ENCODE assay signal across 16 cellular contexts in genomic region chr9:93672622-93673270, GRCh38.
DNase-seq lines count a peak whose midpoint lies in the region; ATAC-seq, FAIRE-seq and TF ChIP-seq lines count a peak whose summit lies in the region.
"Had no signal": no experiment of that assay in that cellular context is flagged by ENCODE, and none has a peak within 500 bp of the region (broad histone marks: within the 10 kb centered on the region; RNA-seq: fewer than 3 reads in every experiment).

No MANE protein-coding gene starts in this region.

- TF ChIP-seq EP300 in stomach (IDR thresholded peaks at IDR 0.05), result no peak

- H3K36me3 ChIP-seq in stomach, result peaks cover 41 to 76% (median 60%) of the 10 kb centered on the region in 4 donors

- no peaks in the 10 kb centered on the region for H3K9me3 ChIP-seq in stomach
- H3K9me3 ChIP-seq: right atrium auricular region had no signal

- H3K4me1 ChIP-seq in stomach, result peaks cover 0 to 15% (median 5%) of the 10 kb centered on the region in 4 donors
- H3K4me1 ChIP-seq: right atrium auricular region had no signal

- no peaks in the 10 kb centered on the region for H3K27me3 ChIP-seq in dorsolateral prefrontal cortex
- no peaks in the 10 kb centered on the region for H3K27me3 ChIP-seq in stomach
- H3K27me3 ChIP-seq: right atrium auricular region had no signal

- 88 to 96% (median 93%) methylated on average over 7 of the region's 7 CpGs for WGBS in stomach, 5 donors

- DNase-seq in Right ventricle myocardium inferior (ENCODE audit: missing footprints) (peak; percentile 16), left cardiac atrium (no peak), HTR-8/SVneo (ENCODE audit: insufficient read length, low spot score) (no peak), dorsolateral prefrontal cortex (peak in 6 of 10 donors; percentile 1 to 15 (median 8)), stomach (peak; percentile 14), DMS79 (lab: John Stamatoyannopoulos, UW) (no peak), GM10266 (ENCODE audit: extremely low spot score) (no peak), putamen (ENCODE audit: low spot score) (no peak)
- DNase-seq: activated CD4-positive, alpha-beta T cell treated with anti-CD3 and anti-CD28 coated beads, Interleukin-2, amount 10 ng/mL, durations not matched to agents 7 days and 5 days; activated T-cell treated with anti-CD3 and anti-CD28 coated beads, Interleukin-2, amount 50 U/mL, for 72 hours; central memory CD4-positive, alpha-beta T cell; GOT3; IMR-90; midbrain; T-helper 9 cell had no signal

- peak overlapping the region in 1 of 59 donors; percentile 14 for H3K27ac ChIP-seq in dorsolateral prefrontal cortex
- H3K27ac ChIP-seq in stomach, result no peak overlapping the region
- H3K27ac ChIP-seq: right atrium auricular region had no signal

- TF ChIP-seq POLR2A in stomach (IDR thresholded peaks at IDR 0.05), result no peak

- intact Hi-C loops in Right ventricle myocardium inferior (cut with DNase I) (no loop called here), left cardiac atrium (cut with DNase I) (no loop called here), dorsolateral prefrontal cortex (cut with DNase I) (no loop called here), stomach (cut with DNase I; ENCODE audit: low total_unique reads) (no loop called here)

- peak; percentile 71 for FAIRE-seq in HTR-8/SVneo (lab: Jason Lieb, UNC)

- ATAC-seq in Right ventricle myocardium inferior (no peak), left cardiac atrium (no peak)

- H3K4me3 ChIP-seq in dorsolateral prefrontal cortex, result no peak overlapping the region
- no peak overlapping the region for H3K4me3 ChIP-seq in stomach
- H3K4me3 ChIP-seq: right atrium auricular region had no signal

- no peak for TF ChIP-seq CTCF in dorsolateral prefrontal cortex (IDR thresholded peaks at IDR 0.05 in 54 of 56, conservative IDR thresholded peaks at IDR 0.05 in 2 of 56; ENCODE audit: low read depth in 1 of 56, partially characterized antibody in 56 of 56)
- no peak for TF ChIP-seq CTCF in stomach (IDR thresholded peaks at IDR 0.05)
- no peak for TF ChIP-seq CTCF in GM10266 (IDR thresholded peaks at IDR 0.05; ENCODE audit: control insufficient read depth, insufficient read depth, low read depth, missing control alignments)

Comparison
In these comparisons a context has a peak if more than half of its experiments do, and no peak if none do; other contexts are left out.
1. DNase-seq: peak in Right ventricle myocardium inferior (single experiment), dorsolateral prefrontal cortex (6 of 10) and stomach (single experiment); none in left cardiac atrium (single experiment), HTR-8/SVneo (single experiment), DMS79 (single experiment), GM10266 (single experiment) and putamen (single experiment).